19 cellular contexts compared by ENCODE assay signal in the genomic region with DNA sequence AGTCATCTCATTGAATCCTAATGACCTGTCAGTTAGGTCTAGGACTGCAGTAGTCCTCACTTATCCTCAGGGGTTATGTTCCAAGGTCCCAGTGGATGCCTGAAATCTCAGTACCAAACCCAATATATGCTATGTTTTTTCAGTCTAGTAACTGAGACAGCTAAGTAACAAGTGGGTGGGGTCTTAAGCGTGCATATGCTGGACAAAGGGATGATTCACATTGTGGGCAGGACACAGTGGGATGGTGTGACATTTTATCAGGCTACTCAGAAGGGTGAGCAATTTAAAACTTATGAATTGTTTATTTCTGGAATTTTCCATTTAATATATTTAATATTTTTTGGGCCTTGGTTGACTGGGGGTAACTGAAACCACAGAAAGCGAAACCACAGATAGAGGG. TPM values are rescaled to one million over a fixed set of nuclear protein-coding genes. Genes with fewer than 3 reads are reported as not detected.
DNase-seq lines count a peak whose midpoint lies in the region; ATAC-seq, FAIRE-seq and TF ChIP-seq lines count a peak whose summit lies in the region.
"Had no signal": no experiment of that assay in that cellular context is flagged by ENCODE, and none has a peak within 500 bp of the region (broad histone marks: within the 10 kb centered on the region; RNA-seq: fewer than 3 reads in every experiment).

No MANE protein-coding gene starts in this region.

- no peak overlapping the region for H3K9ac ChIP-seq in keratinocyte (ENCODE audit: control insufficient read depth, extremely low read depth, insufficient read depth, low read length)

- DNase-seq in AG08396 (ENCODE audit: low spot score) = peak; percentile 27
- DNase-seq in HT1080 (ENCODE audit: low read depth) = peak; percentile 70
- DNase-seq in brain microvascular endothelial cell = peak; percentile 77
- DNase-seq in keratinocyte (ENCODE audit: low read depth, low spot score) = no peak
- DNase-seq in HK-2 (ENCODE audit: unreplicated experiment) = no peak
- DNase-seq in activated CD8-positive, alpha-beta memory T cell treated with anti-CD3 and anti-CD28 coated beads, Interleukin-2, amount 10 ng/mL, durations not matched to agents 7 days and 5 days = no peak
- no peak for DNase-seq in ureter (ENCODE audit: low spot score)
- no peak for DNase-seq in prostate gland (ENCODE audit: low spot score)
- DNase-seq: activated CD4-positive, alpha-beta memory T cell treated with anti-CD3 and anti-CD28 coated beads, Interleukin-2, amount 10 ng/mL, durations not matched to agents 7 days and 5 days; activated gamma-delta T cell treated with Interleukin-2 at 50 U/mL for 16 hours; caudate nucleus; KBM-7; NCI-H187; occipital lobe; stimulated activated CD4-positive, alpha-beta T cell treated with anti-CD3 and anti-CD28 coated beads, Interleukin-12 subunit alpha, Interleukin-12 subunit beta, amount 100 ng/mL, for 4 hours; transverse colon had no signal

- H3K4me1 ChIP-seq in keratinocyte (ENCODE audit: control insufficient read depth, extremely low read depth, insufficient read depth, low read length) (peaks cover 20% of the 10 kb centered on the region), prostate gland (replicated peaks) (peaks cover 7% of the 10 kb centered on the region)
- H3K4me1 ChIP-seq: transverse colon had no signal

- TF ChIP-seq POLR2A in prostate gland (IDR thresholded peaks at IDR 0.05) = no peak

- H3K27me3 Mint-ChIP-seq in activated CD8-positive, alpha-beta memory T cell treated with anti-CD3 and anti-CD28 coated beads, Interleukin-2, amount 10 ng/mL, durations not matched to agents 7 days and 5 days = no peaks in the 10 kb centered on the region
- H3K27me3 Mint-ChIP-seq: activated CD4-positive, alpha-beta memory T cell treated with anti-CD3 and anti-CD28 coated beads, Interleukin-2, amount 10 ng/mL, durations not matched to agents 7 days and 5 days; B cell had no signal

- in situ Hi-C loops in brain microvascular endothelial cell (cut with HindIII; ENCODE audit: low pct_ligation_motif_present, low sequenced_read_pairs) = no loop called here

- no peaks in the 10 kb centered on the region for H3K9me1 ChIP-seq in keratinocyte (ENCODE audit: control insufficient read depth, extremely low read depth, insufficient read depth, low read length)

- peak; percentile 84 for FAIRE-seq in keratinocyte (lab: Jason Lieb, UNC)
- FAIRE-seq: GM12878 had no signal

- no peak overlapping the region for H3K4me3 ChIP-seq in brain microvascular endothelial cell (ENCODE audit: low read depth, low read length)
- no peak overlapping the region for H3K4me3 ChIP-seq in keratinocyte (ENCODE audit: control insufficient read depth in 2 of 3, extremely low read depth in 1 of 3, insufficient read depth in 2 of 3, low read depth in 1 of 3, low read length in 3 of 3)
- no peak overlapping the region for H3K4me3 ChIP-seq in prostate gland
- H3K4me3 ChIP-seq: GM12878, lung, transverse colon had no signal

- no peak for ATAC-seq in activated CD8-positive, alpha-beta memory T cell treated with anti-CD3 and anti-CD28 coated beads, Interleukin-2, amount 10 ng/mL, durations not matched to agents 7 days and 5 days
- ATAC-seq: GM12878 had no signal

- no peak overlapping the region for H2AFZ ChIP-seq in keratinocyte (ENCODE audit: control insufficient read depth, low read length)

- TF ChIP-seq CTCF in brain microvascular endothelial cell (IDR thresholded peaks at IDR 0.05; ENCODE audit: low read depth, low read length, missing control alignments) (no peak), keratinocyte (optimal IDR thresholded peaks at IDR 0.05 in 1 of 3, IDR thresholded peaks at IDR 0.05 in 1 of 3, conservative IDR thresholded peaks at IDR 0.05 in 1 of 3; ENCODE audit: extremely low read depth in 1 of 3, insufficient read depth in 2 of 3, low read length in 3 of 3) (no peak), prostate gland (IDR thresholded peaks at IDR 0.05) (no peak)

- dilution Hi-C loops in keratinocyte (cut with MboI; ENCODE audit: extremely low pct_ligation_motif_present, low sequenced_read_pairs) = no loop called here

- WGBS in prostate gland = 82% methylated on average over 2 of the region's 2 CpGs

- peaks cover 2% of the 10 kb centered on the region for H3K4me1 Mint-ChIP-seq in activated CD8-positive, alpha-beta memory T cell treated with anti-CD3 and anti-CD28 coated beads, Interleukin-2, amount 10 ng/mL, durations not matched to agents 7 days and 5 days
- H3K4me1 Mint-ChIP-seq: activated CD4-positive, alpha-beta memory T cell treated with anti-CD3 and anti-CD28 coated beads, Interleukin-2, amount 10 ng/mL, durations not matched to agents 7 days and 5 days; B cell had no signal

- H3K27ac ChIP-seq in brain microvascular endothelial cell = peak overlapping the region; percentile 67
- H3K27ac ChIP-seq in keratinocyte (ENCODE audit: control insufficient read depth, insufficient read depth, low read length) = peak overlapping the region; percentile 27
- H3K27ac ChIP-seq in prostate gland = no peak overlapping the region
- H3K27ac ChIP-seq: transverse colon had no signal

- CTCF ChIA-PET in activated CD8-positive, alpha-beta memory T cell treated with anti-CD3 and anti-CD28 coated beads, Interleukin-2, amount 10 ng/mL, durations not matched to agents 7 days and 5 days (lab: Charles Lee) = no interaction called here

- no peak overlapping the region for H3K4me2 ChIP-seq in keratinocyte (ENCODE audit: control insufficient read depth, extremely low read depth, insufficient read depth, low read depth, low read length)

- intact Hi-C loops in prostate gland (cut with DNase I) = no loop called here

- H3K4me3 Mint-ChIP-seq in activated CD8-positive, alpha-beta memory T cell treated with anti-CD3 and anti-CD28 coated beads, Interleukin-2, amount 10 ng/mL, durations not matched to agents 7 days and 5 days = no peak overlapping the region
- H3K4me3 Mint-ChIP-seq: activated CD4-positive, alpha-beta memory T cell treated with anti-CD3 and anti-CD28 coated beads, Interleukin-2, amount 10 ng/mL, durations not matched to agents 7 days and 5 days; B cell had no signal

- H4K20me1 ChIP-seq in keratinocyte (ENCODE audit: control insufficient read depth, extremely low read depth, insufficient read depth, low read length) = no peaks in the 10 kb centered on the region

- no peak overlapping the region for H3K27ac Mint-ChIP-seq in activated CD8-positive, alpha-beta memory T cell treated with anti-CD3 and anti-CD28 coated beads, Interleukin-2, amount 10 ng/mL, durations not matched to agents 7 days and 5 days
- H3K27ac Mint-ChIP-seq: activated CD4-positive, alpha-beta memory T cell treated with anti-CD3 and anti-CD28 coated beads, Interleukin-2, amount 10 ng/mL, durations not matched to agents 7 days and 5 days; B cell had no signal

- H3K9me3 ChIP-seq in keratinocyte (ENCODE audit: control insufficient read depth, low read depth, low read length) (no peaks in the 10 kb centered on the region), prostate gland (no peaks in the 10 kb centered on the region)
- H3K9me3 ChIP-seq: transverse colon had no signal

- no peaks in the 10 kb centered on the region for H3K9me3 Mint-ChIP-seq in activated CD8-positive, alpha-beta memory T cell treated with anti-CD3 and anti-CD28 coated beads, Interleukin-2, amount 10 ng/mL, durations not matched to agents 7 days and 5 days (ENCODE audit: low read depth)
- H3K9me3 Mint-ChIP-seq: activated CD4-positive, alpha-beta memory T cell treated with anti-CD3 and anti-CD28 coated beads, Interleukin-2, amount 10 ng/mL, durations not matched to agents 7 days and 5 days had no signal

- peaks cover 32% of the 10 kb centered on the region for H3K36me3 Mint-ChIP-seq in activated CD8-positive, alpha-beta memory T cell treated with anti-CD3 and anti-CD28 coated beads, Interleukin-2, amount 10 ng/mL, durations not matched to agents 7 days and 5 days

- no peaks in the 10 kb centered on the region for H3K79me2 ChIP-seq in keratinocyte (ENCODE audit: control insufficient read depth, insufficient read depth, low read length)

- H3K27me3 ChIP-seq in brain microvascular endothelial cell (replicated peaks) (no peaks in the 10 kb centered on the region), keratinocyte (ENCODE audit: control insufficient read depth, extremely low read depth, insufficient read depth, low read length) (no peaks in the 10 kb centered on the region), prostate gland (replicated peaks; ENCODE audit: insufficient read depth) (no peaks in the 10 kb centered on the region)
- H3K27me3 ChIP-seq: transverse colon had no signal

- H3K36me3 ChIP-seq in brain microvascular endothelial cell (replicated peaks) (peaks cover 3% of the 10 kb centered on the region), keratinocyte (ENCODE audit: control insufficient read depth in 2 of 2, extremely low read depth in 1 of 2, insufficient read depth in 2 of 2, low read length in 2 of 2) (peaks cover 6 to 8% of the 10 kb centered on the region in 2 experiments), prostate gland (no peaks in the 10 kb centered on the region)

RNA-seq across cellular contexts. Expression of a gene that starts 29.0 kb away (rescaled TPM):
- total RNA-seq in HT1080 (2014; rRNA removed; shearing (Covaris generic)) = 30.3 and 45.0 TPM in 2 replicates
- 28.0 and 32.0 TPM in 2 replicates for polyA plus RNA-seq in HT1080 (2015; cell fraction: cytosol; rRNA removed)
- polyA plus RNA-seq in HT1080 (2015; cell fraction: nucleus; rRNA removed) = 36.5 and 44.0 TPM in 2 replicates
- polyA plus RNA-seq in keratinocyte = 23.4 to 32.3 TPM (median 29.5 TPM) in 3 replicates
- polyA plus RNA-seq in keratinocyte (2011; ENCODE audit: low read depth) = 30.9 TPM
- 21.1 and 35.6 TPM in 2 replicates for polyA plus RNA-seq in keratinocyte (2011; cell fraction: cytosol; rRNA removed)
- polyA plus RNA-seq in keratinocyte (2011; cell fraction: nucleus; rRNA removed) = 43.8 and 46.1 TPM in 2 replicates
- 21.1 and 21.4 TPM in 2 replicates for polyA plus RNA-seq in keratinocyte (2012; ENCODE audit: low replicate concordance)
- polyA minus RNA-seq in keratinocyte = 15.6 to 47.1 TPM (median 37.6 TPM) in 3 replicates
- polyA minus RNA-seq in keratinocyte (2011; cell fraction: cytosol; rRNA and poly(A)+ RNA removed) = 12.9 TPM
- polyA minus RNA-seq in keratinocyte (2011; cell fraction: nucleus; rRNA and poly(A)+ RNA removed) = 18.8 and 41.8 TPM in 2 replicates
- 10 to 100 TPM; 32.5 to 42.6 TPM for total RNA-seq in activated CD8-positive, alpha-beta memory T cell treated with anti-CD3 and anti-CD28 coated beads, Interleukin-2, amount 10 ng/mL, durations not matched to agents 7 days and 5 days
- total RNA-seq in ureter = 50.4 TPM
- 10 to 100 TPM; 18.5 to 33.1 TPM for total RNA-seq in prostate gland

Comparison
In these comparisons a context has a peak if more than half of its experiments do, and no peak if none do; other contexts are left out.
1. DNase-seq: peak in AG08396 (single experiment), HT1080 (single experiment) and brain microvascular endothelial cell (single experiment); none in keratinocyte (single experiment), HK-2 (single experiment), activated CD8-positive, alpha-beta memory T cell treated with anti-CD3 and anti-CD28 coated beads, Interleukin-2, amount 10 ng/mL, durations not matched to agents 7 days and 5 days (single experiment), ureter (single experiment) and prostate gland (single experiment).
2. H3K27ac ChIP-seq: peak in brain microvascular endothelial cell (single experiment) and keratinocyte (single experiment); none in prostate gland (0 of 2).